17 cellular contexts compared by ENCODE assay signal in the genomic region with DNA sequence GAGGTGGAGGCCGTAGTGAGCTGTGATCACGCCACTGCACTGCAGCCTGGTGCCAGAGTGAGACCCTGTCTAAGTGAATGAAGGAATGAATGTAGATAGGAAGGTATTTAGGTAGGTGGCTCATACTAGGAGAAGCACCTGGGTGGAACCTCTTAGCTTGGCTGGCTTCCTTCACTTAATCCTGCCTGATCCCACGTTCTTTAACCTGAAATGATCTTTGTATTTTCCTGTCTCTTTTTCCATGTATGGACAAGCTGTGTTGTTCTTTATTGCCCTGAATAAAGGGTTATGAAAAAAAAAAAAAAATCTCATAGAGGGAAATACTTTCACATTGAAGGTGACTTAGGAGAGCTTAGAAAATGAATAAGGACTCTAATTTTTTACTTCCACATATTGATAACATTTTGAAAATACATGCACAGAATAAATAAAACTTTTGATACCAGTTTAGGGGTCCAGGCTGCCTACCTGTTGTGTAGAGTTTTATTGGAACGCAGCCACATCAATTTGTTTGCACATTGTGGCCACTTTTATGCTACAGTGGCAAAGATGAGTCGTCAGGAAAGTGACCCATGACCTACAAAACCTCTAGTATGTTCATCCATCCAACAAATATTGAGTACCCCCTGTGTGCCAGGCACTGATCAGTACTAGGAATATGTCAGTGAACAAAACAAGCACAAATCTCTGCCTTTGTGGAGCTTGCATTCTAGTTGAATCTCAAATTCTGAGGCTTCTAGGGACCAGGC.
"Had no signal": no experiment of that assay in that cellular context is flagged by ENCODE, and none has a peak within 500 bp of the region (broad histone marks: within the 10 kb centered on the region; RNA-seq: fewer than 3 reads in every experiment).

No MANE protein-coding gene starts in this region.

- DNase-seq: activated naive CD4-positive, alpha-beta T cell; activated naive CD8-positive, alpha-beta T cell treated with anti-CD3 and anti-CD28 coated beads, Interleukin-2, amount 50 U/mL, for 24 hours; activated T-cell treated with anti-CD3 and anti-CD28 coated beads for 4 hours; left lung; stimulated activated CD4-positive, alpha-beta T cell treated with anti-CD3 and anti-CD28 coated beads, Interleukin-4, amount 100 ng/mL, for 24 hours; stimulated activated naive CD4-positive, alpha-beta T cell treated with Interleukin-2 at 50 U/mL for 16 hours; T-helper 2 cell; testis; upper lobe of right lung had no signal

- ATAC-seq: activated CD4-positive, CD25-positive, alpha-beta regulatory T cell treated with anti-CD3 and anti-CD28 coated beads, Interleukin-2, amount 50 U/mL, for 24 hours; activated naive CD8-positive, alpha-beta T cell treated with anti-CD3 and anti-CD28 coated beads, Interleukin-2, amount 50 U/mL, for 24 hours; left lung; upper lobe of right lung had no signal

- H3K27me3 Mint-ChIP-seq: activated naive CD8-positive, alpha-beta T cell treated with anti-CD3 and anti-CD28 coated beads, Interleukin-2, amount 50 U/mL, for 24 hours; memory B cell; progenitor cell of endocrine pancreas had no signal

- H3K4me1 Mint-ChIP-seq: activated naive CD8-positive, alpha-beta T cell treated with anti-CD3 and anti-CD28 coated beads, Interleukin-2, amount 50 U/mL, for 24 hours; memory B cell; nephron had no signal

- H3K27ac ChIP-seq: ascending aorta, breast epithelium, left lung, right atrium auricular region, skin epidermis, testis, upper lobe of right lung had no signal

- H3K9me3 Mint-ChIP-seq: activated naive CD8-positive, alpha-beta T cell treated with anti-CD3 and anti-CD28 coated beads, Interleukin-2, amount 50 U/mL, for 24 hours; memory B cell; nephron had no signal

- H3K27me3 ChIP-seq: ascending aorta, breast epithelium, left lung, right atrium auricular region, testis, upper lobe of right lung had no signal

- H3K4me1 ChIP-seq: breast epithelium, left lung, right atrium auricular region, upper lobe of right lung had no signal

- H3K9me3 ChIP-seq: ascending aorta, breast epithelium, left lung, right atrium auricular region, testis, upper lobe of right lung had no signal

- H3K4me3 ChIP-seq: ascending aorta, breast epithelium, left lung, right atrium auricular region, skin epidermis, testis, upper lobe of right lung had no signal

- H3K36me3 ChIP-seq: breast epithelium had no signal

- H3K27ac Mint-ChIP-seq: activated naive CD8-positive, alpha-beta T cell treated with anti-CD3 and anti-CD28 coated beads, Interleukin-2, amount 50 U/mL, for 24 hours; memory B cell; nephron had no signal

- H3K4me3 Mint-ChIP-seq: activated naive CD8-positive, alpha-beta T cell treated with anti-CD3 and anti-CD28 coated beads, Interleukin-2, amount 50 U/mL, for 24 hours; memory B cell; nephron had no signal
